Comparison of ENCODE assay signal across 9 cellular contexts in genomic region chr18:58091099-58091611, GRCh38. TPM values are rescaled to one million over a fixed set of nuclear protein-coding genes. Genes with fewer than 3 reads are reported as not detected.
DNase-seq lines count a peak whose midpoint lies in the region; ATAC-seq, FAIRE-seq and TF ChIP-seq lines count a peak whose summit lies in the region.
"Had no signal": no experiment of that assay in that cellular context is flagged by ENCODE, and none has a peak within 500 bp of the region (broad histone marks: within the 10 kb centered on the region; RNA-seq: fewer than 3 reads in every experiment).

No MANE protein-coding gene starts in this region.

- no peak for TF ChIP-seq POLR2A in transverse colon (IDR thresholded peaks at IDR 0.05)

- peak; percentile 75 for FAIRE-seq in RCC 7860 (lab: Jason Lieb, UNC)

- H3K27ac Mint-ChIP-seq in activated naive CD4-positive, alpha-beta T cell treated with anti-CD3 and anti-CD28 coated beads for 36 hours = no peak overlapping the region
- H3K27ac Mint-ChIP-seq in activated naive CD4-positive, alpha-beta T cell treated with anti-CD3 and anti-CD28 coated beads, Interleukin-2, amount 10 ng/mL, durations not matched to agents 7 days and 5 days = no peak overlapping the region
- H3K27ac Mint-ChIP-seq: T-helper 1 cell treated with Interleukin-12 subunit alpha and Interleukin-12 subunit beta and Interleukin-4 antibody, amounts not matched to agents 30 μg/mL and 1 μg/mL, for 36 hours had no signal

- no peaks in the 10 kb centered on the region for H3K36me3 Mint-ChIP-seq in activated naive CD4-positive, alpha-beta T cell treated with anti-CD3 and anti-CD28 coated beads for 36 hours (ENCODE audit: low read depth)
- no peaks in the 10 kb centered on the region for H3K36me3 Mint-ChIP-seq in activated naive CD4-positive, alpha-beta T cell treated with anti-CD3 and anti-CD28 coated beads, Interleukin-2, amount 10 ng/mL, durations not matched to agents 7 days and 5 days

- WGBS in transverse colon (ENCODE audit: low coverage in 1 of 2), 2 donors = 84% methylated on average over 2 of the region's 2 CpGs; no CpG with 5 or more reads in 1 of the 2 donors

- peak overlapping the region in 2 of 4 donors; percentile 18 to 38 for H3K27ac ChIP-seq in transverse colon

- ATAC-seq in HG02973 (IDR thresholded peaks at IDR 0.05; ENCODE audit: unreplicated experiment) = peak; percentile 70

- peaks cover 3% of the 10 kb centered on the region for H3K4me1 Mint-ChIP-seq in activated naive CD4-positive, alpha-beta T cell treated with anti-CD3 and anti-CD28 coated beads for 36 hours (ENCODE audit: low read depth)
- H3K4me1 Mint-ChIP-seq in activated naive CD4-positive, alpha-beta T cell treated with anti-CD3 and anti-CD28 coated beads, Interleukin-2, amount 10 ng/mL, durations not matched to agents 7 days and 5 days = no peaks in the 10 kb centered on the region

- in situ Hi-C loops in transverse colon (cut with MboI; ENCODE audit: low pct_ligation_motif_present in 1 of 4, low pct_unique_long_range_greater_than_20kb in 1 of 4, low sequenced_read_pairs in 3 of 4) = no loop called here

- CTCF ChIA-PET in activated naive CD4-positive, alpha-beta T cell treated with anti-CD3 and anti-CD28 coated beads for 36 hours (lab: Charles Lee) = interaction anchor here (0.7 to 1.1 kb wide), 3 partner anchors 26 to 46 kb away, joined by 3 read pairs; no protein-coding TSS in a partner anchor
- CTCF ChIA-PET in activated naive CD4-positive, alpha-beta T cell treated with anti-CD3 and anti-CD28 coated beads, Interleukin-2, amount 10 ng/mL, durations not matched to agents 7 days and 5 days (lab: Charles Lee) = interaction anchor here (1.2 kb wide), 1 partner anchor 45 kb away, joined by 4 read pairs; no protein-coding TSS in a partner anchor

- H3K36me3 ChIP-seq in transverse colon = no peaks in the 10 kb centered on the region

- peak; percentile 12 for DNase-seq in activated naive CD4-positive, alpha-beta T cell treated with anti-CD3 and anti-CD28 coated beads for 36 hours
- no peak for DNase-seq in activated naive CD4-positive, alpha-beta T cell treated with anti-CD3 and anti-CD28 coated beads, Interleukin-2, amount 10 ng/mL, durations not matched to agents 7 days and 5 days
- DNase-seq in RCC 7860 (ENCODE audit: low spot score) = peak; percentile 56
- peak; percentile 48 for DNase-seq in transverse colon
- DNase-seq in middle frontal gyrus (ENCODE audit: extremely low spot score, low spot score) = no peak
- DNase-seq in NCI-H748 (lab: John Stamatoyannopoulos, UW; ENCODE audit: unreplicated experiment) = no peak
- no peak for DNase-seq in activated CD8-positive, alpha-beta memory T cell treated with anti-CD3 and anti-CD28 coated beads for 24 hours

- peaks cover 6% of the 10 kb centered on the region for H3K27me3 Mint-ChIP-seq in activated naive CD4-positive, alpha-beta T cell treated with anti-CD3 and anti-CD28 coated beads for 36 hours (ENCODE audit: low read depth)
- peaks cover 3% of the 10 kb centered on the region for H3K27me3 Mint-ChIP-seq in activated naive CD4-positive, alpha-beta T cell treated with anti-CD3 and anti-CD28 coated beads, Interleukin-2, amount 10 ng/mL, durations not matched to agents 7 days and 5 days

- intact Hi-C loops in activated naive CD4-positive, alpha-beta T cell treated with anti-CD3 and anti-CD28 coated beads for 36 hours (cut with micrococcal nuclease) = no loop called here
- intact Hi-C loops in transverse colon (cut with DNase I; ENCODE audit: low total_unique reads) = no loop called here

- H3K4me3 ChIP-seq in transverse colon = no peak overlapping the region

- H3K4me3 Mint-ChIP-seq in activated naive CD4-positive, alpha-beta T cell treated with anti-CD3 and anti-CD28 coated beads for 36 hours = no peak overlapping the region
- H3K4me3 Mint-ChIP-seq in activated naive CD4-positive, alpha-beta T cell treated with anti-CD3 and anti-CD28 coated beads, Interleukin-2, amount 10 ng/mL, durations not matched to agents 7 days and 5 days = no peak overlapping the region
- H3K4me3 Mint-ChIP-seq: T-helper 1 cell treated with Interleukin-12 subunit alpha and Interleukin-12 subunit beta and Interleukin-4 antibody, amounts not matched to agents 30 μg/mL and 1 μg/mL, for 36 hours had no signal

- no peaks in the 10 kb centered on the region for H3K27me3 ChIP-seq in transverse colon

- no peak for TF ChIP-seq CTCF in transverse colon (IDR thresholded peaks at IDR 0.05)

- H3K9me3 Mint-ChIP-seq in activated naive CD4-positive, alpha-beta T cell treated with anti-CD3 and anti-CD28 coated beads for 36 hours = no peaks in the 10 kb centered on the region
- H3K9me3 Mint-ChIP-seq in activated naive CD4-positive, alpha-beta T cell treated with anti-CD3 and anti-CD28 coated beads, Interleukin-2, amount 10 ng/mL, durations not matched to agents 7 days and 5 days = no peaks in the 10 kb centered on the region
- H3K9me3 Mint-ChIP-seq: T-helper 1 cell treated with Interleukin-12 subunit alpha and Interleukin-12 subunit beta and Interleukin-4 antibody, amounts not matched to agents 30 μg/mL and 1 μg/mL, for 36 hours had no signal

- H3K4me1 ChIP-seq in transverse colon = peaks cover 0 to 52% (median 13%) of the 10 kb centered on the region in 4 donors

- no peaks in the 10 kb centered on the region for H3K9me3 ChIP-seq in transverse colon

- TF ChIP-seq EP300 in transverse colon (IDR thresholded peaks at IDR 0.05; ENCODE audit: low read depth) = no peak

RNA-seq across cellular contexts. Expression of gene NEDD4L, which starts 47.1 kb away (rescaled TPM):
- 1 to 10 TPM; 5.3 to 5.6 TPM for total RNA-seq in activated naive CD4-positive, alpha-beta T cell treated with anti-CD3 and anti-CD28 coated beads for 36 hours
- total RNA-seq in transverse colon = 100 to 1,000 TPM; 217 to 773 (median 305) TPM

Comparison
In these comparisons a context has a peak if more than half of its experiments do, and no peak if none do; other contexts are left out.
1. DNase-seq: peak in activated naive CD4-positive, alpha-beta T cell treated with anti-CD3 and anti-CD28 coated beads for 36 hours (single experiment), RCC 7860 (single experiment) and transverse colon (single experiment); none in activated naive CD4-positive, alpha-beta T cell treated with anti-CD3 and anti-CD28 coated beads, Interleukin-2, amount 10 ng/mL, durations not matched to agents 7 days and 5 days (single experiment), middle frontal gyrus (single experiment), NCI-H748 (single experiment) and activated CD8-positive, alpha-beta memory T cell treated with anti-CD3 and anti-CD28 coated beads for 24 hours (single experiment).
2. RNA of gene NEDD4L, which starts 47.1 kb away (total RNA-seq): 217 to 773 TPM in transverse colon; 5.3 to 5.6 TPM in activated naive CD4-positive, alpha-beta T cell treated with anti-CD3 and anti-CD28 coated beads for 36 hours; every median in the first group is over 10 times any median in the second.